13 cellular contexts compared by ENCODE assay signal in genomic region chr22:17739196-17739975, GRCh38. TPM values are rescaled to one million over a fixed set of nuclear protein-coding genes. Genes with fewer than 3 reads are reported as not detected.
DNase-seq lines count a peak whose midpoint lies in the region; ATAC-seq and TF ChIP-seq lines count a peak whose summit lies in the region.
"Had no signal": no experiment of that assay in that cellular context is flagged by ENCODE, and none has a peak within 500 bp of the region (broad histone marks: within the 10 kb centered on the region; RNA-seq: fewer than 3 reads in every experiment).

No MANE protein-coding gene starts in this region.

- no peak overlapping the region for H3K4ac ChIP-seq in IMR-90 (ENCODE audit: low read depth, low read length)

- no peak for TF ChIP-seq POLR2A in IMR-90 (IDR thresholded peaks at IDR 0.05; ENCODE audit: low read depth, low read length)
- TF ChIP-seq POLR2A in uterus (IDR thresholded peaks at IDR 0.05) = no peak

- H4K91ac ChIP-seq in IMR-90 (ENCODE audit: insufficient read depth, low read depth, low read length) = no peak overlapping the region

- H3K27me3 Mint-ChIP-seq in activated naive CD4-positive, alpha-beta T cell treated with anti-CD3 and anti-CD28 coated beads, Interleukin-2, amount 50 U/mL, for 24 hours = no peaks in the 10 kb centered on the region
- no peaks in the 10 kb centered on the region for H3K27me3 Mint-ChIP-seq in memory B cell
- H3K27me3 Mint-ChIP-seq in activated T-cell treated with anti-CD3 and anti-CD28 coated beads, Interleukin-2, amount 50 U/mL, for 4 hours (ENCODE audit: low read depth) = no peaks in the 10 kb centered on the region
- H3K27me3 Mint-ChIP-seq: CD8-positive, alpha-beta memory T cell; IgD-negative memory B cell had no signal

- no peak overlapping the region for H3K18ac ChIP-seq in IMR-90 (ENCODE audit: low read depth, low read length)

- H2BK15ac ChIP-seq in IMR-90 (ENCODE audit: low read depth, low read length) = no peak overlapping the region

- no peak overlapping the region for H3K9ac ChIP-seq in IMR-90 (ENCODE audit: low read depth, low read length)

- no peak overlapping the region for H4K5ac ChIP-seq in IMR-90 (ENCODE audit: low read depth, low read length)

- H3K79me1 ChIP-seq in IMR-90 (ENCODE audit: low read depth in 1 of 2, low read length in 2 of 2) = peaks cover 8 to 22% of the 10 kb centered on the region in 2 experiments; a peak in 3 of 4 replicates

- no peak for TF ChIP-seq RAD21 in IMR-90 (IDR thresholded peaks at IDR 0.05; ENCODE audit: low read length)

- no peak overlapping the region for H2BK120ac ChIP-seq in IMR-90 (ENCODE audit: low read depth, low read length)

- dilution Hi-C loops in IMR-90 (cut with HindIII; ENCODE audit: low sequenced_read_pairs, unreplicated experiment) = no loop called here

- 97% methylated on average over 25 of the region's 36 CpGs; no CpG with 5 or more reads in 1 of the 2 experiments for WGBS in IMR-90 (ENCODE audit: extremely low coverage in 2 of 2, insufficient read length in 1 of 2), 2 experiments

- no peak overlapping the region for H4K8ac ChIP-seq in IMR-90 (ENCODE audit: low read depth in 2 of 2, low read length in 2 of 2)

- H2AK5ac ChIP-seq in IMR-90 (ENCODE audit: low read depth, low read length) = no peak overlapping the region

- H2AFZ ChIP-seq in IMR-90 (replicated peaks; ENCODE audit: low read length, poor library complexity) = peak overlapping the region; percentile 24

- CTCF ChIA-PET in IMR-90 (lab: Yijun Ruan, JAX) = no interaction called here

- ATAC-seq in IMR-90 (ENCODE audit: low read depth) (no peak), memory B cell (ENCODE audit: low read depth) (no peak), HG03039 (IDR thresholded peaks at IDR 0.05; ENCODE audit: unreplicated experiment) (no peak)
- no peak for ATAC-seq in activated T-cell treated with anti-CD3 and anti-CD28 coated beads, Interleukin-2, amount 50 U/mL, for 4 hours
- ATAC-seq: GM12878, HCT116 had no signal

- H3K36me3 Mint-ChIP-seq in activated naive CD4-positive, alpha-beta T cell treated with anti-CD3 and anti-CD28 coated beads, Interleukin-2, amount 50 U/mL, for 24 hours = peaks cover 2% of the 10 kb centered on the region
- peaks cover 5% of the 10 kb centered on the region for H3K36me3 Mint-ChIP-seq in memory B cell
- H3K36me3 Mint-ChIP-seq in activated T-cell treated with anti-CD3 and anti-CD28 coated beads, Interleukin-2, amount 50 U/mL, for 4 hours (ENCODE audit: insufficient read depth) = peaks cover 14% of the 10 kb centered on the region
- H3K36me3 Mint-ChIP-seq: IgD-negative memory B cell had no signal

- no peak overlapping the region for H3K56ac ChIP-seq in IMR-90 (ENCODE audit: extremely low read depth, insufficient read depth, low read length)

- no peak for DNase-seq in activated naive CD4-positive, alpha-beta T cell (lab: John Stamatoyannopoulos, UW)
- DNase-seq in IMR-90 = no peak
- DNase-seq in memory B cell (ENCODE audit: low spot score in 2 of 2) = no peak
- DNase-seq in activated T-cell treated with anti-CD3 and anti-CD28 coated beads, Interleukin-2, amount 50 U/mL, for 4 hours = no peak
- no peak for DNase-seq in uterus
- DNase-seq: CD8-positive, alpha-beta memory T cell; DMS79 had no signal

- POLR2A ChIA-PET in IMR-90 (lab: Charles Lee; ENCODE audit: unreplicated experiment) = no interaction called here

- H2BK5ac ChIP-seq in IMR-90 (ENCODE audit: low read depth, low read length, poor library complexity, severe bottlenecking) = no peak overlapping the region

- in situ Hi-C loops in IMR-90 (cut with MboI; ENCODE audit: low sequenced_read_pairs) = no loop called here

- no peak overlapping the region for H2AK9ac ChIP-seq in IMR-90 (replicated peaks; ENCODE audit: low read depth, low read length, poor library complexity)

- H3K4me2 ChIP-seq in IMR-90 (ENCODE audit: low read depth, low read length) = no peak overlapping the region

- TF ChIP-seq CTCF in IMR-90 (conservative IDR thresholded peaks at IDR 0.05; ENCODE audit: low read depth, low read length) (no peak), uterus (IDR thresholded peaks at IDR 0.05) (no peak)

- H3K9me1 ChIP-seq in IMR-90 (ENCODE audit: insufficient read depth, low read length) = peaks cover 6% of the 10 kb centered on the region; the same call in 1 of the 2 replicates

- peaks cover 28% of the 10 kb centered on the region for H3K36me3 ChIP-seq in IMR-90 (ENCODE audit: control insufficient read depth, insufficient read depth, low read length)
- H3K36me3 ChIP-seq in uterus = no peaks in the 10 kb centered on the region

- H3K27me3 ChIP-seq in IMR-90 (ENCODE audit: control insufficient read depth, insufficient read depth, low read length) (no peaks in the 10 kb centered on the region), uterus (no peaks in the 10 kb centered on the region)

- intact Hi-C loops in IMR-90 (cut with micrococcal nuclease) = no loop called here
- intact Hi-C loops in uterus (cut with DNase I; ENCODE audit: low total_unique reads) = no loop called here

- H3K27ac Mint-ChIP-seq in activated naive CD4-positive, alpha-beta T cell treated with anti-CD3 and anti-CD28 coated beads, Interleukin-2, amount 50 U/mL, for 24 hours = peak overlapping the region; percentile 51
- peak overlapping the region; percentile 91 for H3K27ac Mint-ChIP-seq in memory B cell

- peaks cover 13% of the 10 kb centered on the region for H4K20me1 ChIP-seq in IMR-90 (ENCODE audit: insufficient read depth, low read length)

- H3K4me3 Mint-ChIP-seq in activated naive CD4-positive, alpha-beta T cell treated with anti-CD3 and anti-CD28 coated beads, Interleukin-2, amount 50 U/mL, for 24 hours = no peak overlapping the region
- no peak overlapping the region for H3K4me3 Mint-ChIP-seq in memory B cell
- no peak overlapping the region for H3K4me3 Mint-ChIP-seq in activated T-cell treated with anti-CD3 and anti-CD28 coated beads, Interleukin-2, amount 50 U/mL, for 4 hours
- H3K4me3 Mint-ChIP-seq: CD8-positive, alpha-beta memory T cell; IgD-negative memory B cell had no signal

- no peak overlapping the region for H3K27ac ChIP-seq in IMR-90 (ENCODE audit: insufficient read depth, low read length)
- H3K27ac ChIP-seq in uterus = no peak overlapping the region
- H3K27ac ChIP-seq: 22Rv1 had no signal

- no peak overlapping the region for H2BK20ac ChIP-seq in IMR-90 (ENCODE audit: low read depth, low read length)

- no TSS peak for BruUV-seq in IMR-90 (replicated peaks; lab: Mats Ljungman, UMichigan)

- no peak overlapping the region for H3K23ac ChIP-seq in IMR-90 (ENCODE audit: low read depth, low read length)

- H3K14ac ChIP-seq in IMR-90 (replicated peaks; ENCODE audit: low read depth, low read length) = no peak overlapping the region

- H3K4me3 ChIP-seq in IMR-90 (ENCODE audit: insufficient read depth, low read depth, low read length) = no peak overlapping the region
- no peak overlapping the region for H3K4me3 ChIP-seq in uterus
- H3K4me3 ChIP-seq: GM12878 had no signal

- H3K9me3 ChIP-seq in IMR-90 (ENCODE audit: control insufficient read depth, insufficient read depth, low read length) = no peaks in the 10 kb centered on the region
- no peaks in the 10 kb centered on the region for H3K9me3 ChIP-seq in uterus

- peaks cover 8% of the 10 kb centered on the region for H3K4me1 Mint-ChIP-seq in activated naive CD4-positive, alpha-beta T cell treated with anti-CD3 and anti-CD28 coated beads, Interleukin-2, amount 50 U/mL, for 24 hours
- peaks cover 3% of the 10 kb centered on the region for H3K4me1 Mint-ChIP-seq in memory B cell
- H3K4me1 Mint-ChIP-seq in activated T-cell treated with anti-CD3 and anti-CD28 coated beads, Interleukin-2, amount 50 U/mL, for 4 hours (ENCODE audit: low read depth) = peaks cover 10% of the 10 kb centered on the region

- H3K4me1 ChIP-seq in IMR-90 (ENCODE audit: control insufficient read depth, insufficient read depth, low read length) = peaks cover 6% of the 10 kb centered on the region
- no peaks in the 10 kb centered on the region for H3K4me1 ChIP-seq in uterus

- no peaks in the 10 kb centered on the region for H3K9me3 Mint-ChIP-seq in activated naive CD4-positive, alpha-beta T cell treated with anti-CD3 and anti-CD28 coated beads, Interleukin-2, amount 50 U/mL, for 24 hours
- H3K9me3 Mint-ChIP-seq in memory B cell = no peaks in the 10 kb centered on the region
- no peaks in the 10 kb centered on the region for H3K9me3 Mint-ChIP-seq in activated T-cell treated with anti-CD3 and anti-CD28 coated beads, Interleukin-2, amount 50 U/mL, for 4 hours
- H3K9me3 Mint-ChIP-seq: CD8-positive, alpha-beta memory T cell; IgD-negative memory B cell had no signal

TF ChIP-seq in IMR-90, 13 proteins besides CTCF, POLR2A, EP300 and RAD21 (continues in another document):
- no peak for TF ChIP-seq NFE2L2 (IDR thresholded peaks at IDR 0.05; ENCODE audit: low read depth, low read length)
- TF ChIP-seq MAFK (IDR thresholded peaks at IDR 0.05; ENCODE audit: low read depth, low read length) = no peak
- TF ChIP-seq ELK1 (IDR thresholded peaks at IDR 0.05; ENCODE audit: borderline replicate concordance, low read depth, low read length) = no peak
- no peak for TF ChIP-seq MXI1 (IDR thresholded peaks at IDR 0.05; ENCODE audit: borderline replicate concordance, low read depth, low read length)
- TF ChIP-seq MAZ (IDR thresholded peaks at IDR 0.05; ENCODE audit: borderline replicate concordance, low read depth, low read length) = no peak
- TF ChIP-seq RCOR1 (IDR thresholded peaks at IDR 0.05; ENCODE audit: insufficient replicate concordance, low read length) = no peak
- no peak for TF ChIP-seq RFX5 (IDR thresholded peaks at IDR 0.05; ENCODE audit: low read depth, low read length)
- no peak for TF ChIP-seq BHLHE40 (IDR thresholded peaks at IDR 0.05; ENCODE audit: low read depth, low read length)
- no peak for TF ChIP-seq SMC3 (IDR thresholded peaks at IDR 0.05; ENCODE audit: low read depth, low read length)
- no peak for TF ChIP-seq FOS (IDR thresholded peaks at IDR 0.05; ENCODE audit: low read depth, low read length)

RNA-seq across cellular contexts. Expression of gene BID, which starts 34.9 kb away (rescaled TPM):
- 59.4 and 69.5 TPM in 2 replicates for total RNA-seq in IMR-90 (2012; rRNA removed)
- 240 and 272 TPM in 2 replicates for polyA plus RNA-seq in IMR-90 (2012; rRNA removed)
- polyA plus RNA-seq in IMR-90 (2012; cell fraction: cytosol; rRNA removed) = 79.6 and 204 TPM in 2 replicates
- 82.1 and 146 TPM in 2 replicates for polyA plus RNA-seq in IMR-90 (2012; cell fraction: nucleus; rRNA removed; ENCODE audit: low replicate concordance)
- 10 to 100 TPM; 30.3 to 39.5 (median 36.5) TPM for total RNA-seq in activated T-cell treated with anti-CD3 and anti-CD28 coated beads, Interleukin-2, amount 50 U/mL, for 4 hours
- 10 to 100 TPM in 2 of 4 donors, 1 to 10 TPM in 1, under 1 TPM in 1; 0.77 to 96.2 (median 10.4) TPM for total RNA-seq in uterus
